ENCODE assay signal across 8 cellular contexts in genomic region chr1:91885331-91885715, GRCh38. TPM values are rescaled to one million over a fixed set of nuclear protein-coding genes. Genes with fewer than 3 reads are reported as not detected.
A peak's percentile ranks its signal among the peaks of the same experiment; 100 is the strongest.
DNase-seq lines count a peak whose midpoint lies in the region; ATAC-seq and TF ChIP-seq lines count a peak whose summit lies in the region.

No MANE protein-coding gene starts in this region.

- intact Hi-C loops in Right ventricle myocardium inferior (cut with DNase I) (loop anchor here (5.0 to 10.0 kb wide), 4 partner anchors 42 to 373 kb away; no protein-coding TSS in a partner anchor), cardiac septum (cut with DNase I) (loop anchor here (5.0 to 10.0 kb wide), 7 partner anchors 38 to 383 kb away; partner anchors contain the start of gene CDC7), spleen (cut with DNase I; ENCODE audit: low total_unique reads) (no loop called here)

- H3K27me3 ChIP-seq in spleen (replicated peaks in 1 of 7), result peaks cover 0 to 44% (median 8%) of the 10 kb centered on the region in 7 donors

- peak overlapping the region; percentile 64 for H3K27ac ChIP-seq in angular gyrus (ENCODE audit: low read depth, low read length)
- peak overlapping the region; percentile 70 to 98 (median 92) for H3K27ac ChIP-seq in spleen

- DNase-seq in Right ventricle myocardium inferior (ENCODE audit: missing footprints) (peak; percentile 74), cardiac septum (ENCODE audit: low spot score) (no peak), NB4 (ENCODE audit: low read depth) (peak; percentile 26), spleen (peak; percentile 87), HUDEP-2 (lab: John Stamatoyannopoulos, UW; ENCODE audit: unreplicated experiment in 76 of 76) (no peak)

- H3K9me3 ChIP-seq in iPS-18c (ENCODE audit: control insufficient read depth, insufficient read depth, low read length) (peaks cover 3% of the 10 kb centered on the region), spleen (no peaks in the 10 kb centered on the region)

- peaks cover 10 to 69% (median 32%) of the 10 kb centered on the region in 6 donors for H3K4me1 ChIP-seq in spleen

- TF ChIP-seq CTCF in NB4 (IDR thresholded peaks at IDR 0.05; ENCODE audit: low read depth, low read length), result no peak
- TF ChIP-seq CTCF in spleen (IDR thresholded peaks at IDR 0.05 in 8 of 11, conservative IDR thresholded peaks at IDR 0.05 in 3 of 11), result no peak

- 0% methylated on average over 22 to 39 of the region's 39 CpGs for whole genome bisulfite sequencing in spleen, 5 donors

- no peak for TF ChIP-seq POLR2A in NB4 (IDR thresholded peaks at IDR 0.05; ENCODE audit: extremely low read depth, insufficient read length)
- TF ChIP-seq POLR2A in spleen (IDR thresholded peaks at IDR 0.05), result peak in 1 of 3 donors; percentile 28

- no peaks in the 10 kb centered on the region for H3K36me3 ChIP-seq in spleen

- ATAC-seq in Right ventricle myocardium inferior, result peak; percentile 20
- no peak for ATAC-seq in GM18858 (IDR thresholded peaks at IDR 0.05; ENCODE audit: unreplicated experiment)

- H3K4me3 ChIP-seq in NB4 (ENCODE audit: low read depth, low read length) (peak overlapping the region; percentile 44), iPS-18c (ENCODE audit: insufficient read depth, low read depth, low read length) (peak overlapping the region; percentile 86), spleen (peak overlapping the region; percentile 76 to 92 (median 81))

RNA-seq across cellular contexts. Expression of gene TGFBR3, which starts 0.6 kb away (rescaled TPM):
- total RNA-seq in Right ventricle myocardium inferior (36.3 TPM), cardiac septum (12.6 TPM), spleen (100 to 1,000 TPM; 147 to 254 (median 185) TPM)
- polyA plus RNA-seq in spleen, result 10 to 100 TPM in 1 of 3 donors, 1 to 10 TPM in 2; 5.2 to 15.4 (median 8.1) TPM

Comparison
In these comparisons a context has a peak if more than half of its experiments do, and no peak if none do; other contexts are left out.
1. DNase-seq: peak in Right ventricle myocardium inferior (single experiment), NB4 (single experiment) and spleen (single experiment); none in cardiac septum (single experiment) and HUDEP-2 (0 of 76).
2. Peak in every context shown above with its lines, with median percentiles within 50 percentile points of each other: H3K4me3 ChIP-seq.